In the genomic region with DNA sequence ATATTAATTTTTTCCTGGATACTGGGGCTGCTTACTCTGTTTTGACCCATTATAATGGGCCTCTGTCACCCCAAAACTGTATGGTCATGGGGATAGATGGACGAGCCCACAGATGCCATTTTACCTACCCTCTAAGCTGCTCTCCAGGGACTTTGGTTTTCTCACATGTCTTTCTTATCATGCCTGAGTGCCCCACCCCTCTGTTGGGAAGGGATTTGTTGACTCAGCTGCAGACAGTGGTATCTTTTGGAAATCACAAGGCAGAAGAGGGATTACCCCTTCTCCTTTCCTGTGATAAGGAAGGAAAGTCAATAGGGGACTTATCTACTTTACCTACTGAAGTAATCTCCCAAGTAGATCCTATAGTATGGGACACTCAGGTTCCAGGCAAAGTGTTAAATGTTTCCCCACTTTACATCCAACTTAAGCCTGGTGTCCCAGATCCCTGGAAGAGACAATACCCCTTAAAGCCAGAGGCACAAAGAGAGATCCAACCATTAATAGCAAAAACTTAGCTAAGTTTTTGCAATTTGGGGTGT, we compare ENCODE assay signal across 36 cellular contexts.
"Had no signal": no experiment of that assay in that cellular context is flagged by ENCODE, and none has a peak within 500 bp of the region (broad histone marks: within the 10 kb centered on the region; RNA-seq: fewer than 3 reads in every experiment).

No MANE protein-coding gene starts in this region.

- H3K4me1 ChIP-seq: adrenal gland, ascending aorta, lower lobe of right lung, pancreas, prostate gland, stomach, thyroid gland, upper lobe of right lung had no signal

- H3K27ac ChIP-seq: adrenal gland, ascending aorta, cardiac muscle cell, coronary artery, dorsolateral prefrontal cortex, lower lobe of right lung, pancreas, prostate gland, stomach, thyroid gland, upper lobe of right lung had no signal

- H3K27ac Mint-ChIP-seq: activated CD4-positive, alpha-beta memory T cell treated with anti-CD3 and anti-CD28 coated beads for 36 hours; activated CD4-positive, alpha-beta T cell treated with anti-CD3 and anti-CD28 coated beads, Interleukin-2, amount 10 ng/mL, durations not matched to agents 24 days and 14 days; activated naive CD4-positive, alpha-beta T cell treated with anti-CD3 and anti-CD28 coated beads for 36 hours; activated naive CD8-positive, alpha-beta T cell treated with anti-CD3 and anti-CD28 coated beads for 36 hours; activated T-helper 1 cell treated with anti-CD3 and anti-CD28 coated beads, Interleukin-12 subunit alpha, Interleukin-12 subunit beta, Interleukin-2, Interleukin-4 antibody, amounts not matched to agents 30 ng/mL and 10 ng/mL and 1 ng/mL, durations not matched to agents 14 hours and 24 hours and 36 hours; brain; effector memory CD8-positive, alpha-beta T cell; naive thymus-derived CD4-positive, alpha-beta T cell; stimulated activated naive B cell treated with anti-CD40 and anti-IgM and Interleukin-4, amounts not matched to agents 10 μg/mL and 1 μg/mL and 100 μg/mL, for 72 hours; T-helper 1 cell treated with Interleukin-12 subunit alpha and Interleukin-12 subunit beta and Interleukin-4 antibody, amounts not matched to agents 30 μg/mL and 1 μg/mL, for 36 hours had no signal

- H3K27me3 ChIP-seq: adrenal gland, ascending aorta, cardiac muscle cell, heart left ventricle, pancreas, stomach, thyroid gland, upper lobe of right lung had no signal

- DNase-seq: activated CD4-positive, alpha-beta memory T cell treated with anti-CD3 and anti-CD28 coated beads for 36 hours; activated CD4-positive, alpha-beta T cell treated with anti-CD3 and anti-CD28 coated beads, Interleukin-2, amount 10 ng/mL, durations not matched to agents 24 days and 14 days; activated CD4-positive, CD25-positive, alpha-beta regulatory T cell treated with anti-CD3 and anti-CD28 coated beads, Interleukin-2, amount 50 U/mL, for 72 hours; activated CD8-positive, alpha-beta memory T cell treated with anti-CD3 and anti-CD28 coated beads, Interleukin-2, amount 50 U/mL, for 4 hours; activated effector memory CD4-positive, alpha-beta T cell treated with anti-CD3 and anti-CD28 coated beads, Interleukin-2, amount 50 U/mL, for 16 hours; activated naive CD4-positive, alpha-beta T cell treated with anti-CD3 and anti-CD28 coated beads for 36 hours; activated naive CD8-positive, alpha-beta T cell treated with anti-CD3 and anti-CD28 coated beads for 36 hours; activated T-cell treated with anti-CD3 and anti-CD28 coated beads, Interleukin-2, amount 50 U/mL, for 1 hour; adrenal gland; cerebellar nuclear complex; dorsolateral prefrontal cortex; effector memory CD8-positive, alpha-beta T cell; heart left ventricle; lower lobe of right lung; mesenchymal stem cell; naive thymus-derived CD4-positive, alpha-beta T cell; nucleus accumbens; pancreas; retina; stimulated activated CD4-positive, alpha-beta T cell treated with anti-CD3 and anti-CD28 coated beads, Interleukin-2, amount 100 ng/mL, for 24 hours; stimulated activated naive B cell treated with anti-CD40 and anti-IgM and Interleukin-4, amounts not matched to agents 10 μg/mL and 1 μg/mL and 100 μg/mL, for 72 hours; stomach; T-helper 9 cell; thyroid gland; upper lobe of right lung had no signal

- H3K9me3 ChIP-seq: adrenal gland, lower lobe of right lung, pancreas, prostate gland, stomach, thyroid gland, upper lobe of right lung had no signal

- FAIRE-seq: endothelial cell of umbilical vein, pancreas had no signal

- H3K4me2 ChIP-seq: smooth muscle cell had no signal

- H3K27me3 Mint-ChIP-seq: brain had no signal

- H3K4me1 Mint-ChIP-seq: activated CD4-positive, alpha-beta T cell treated with anti-CD3 and anti-CD28 coated beads, Interleukin-2, amount 10 ng/mL, durations not matched to agents 24 days and 14 days; activated naive CD8-positive, alpha-beta T cell treated with anti-CD3 and anti-CD28 coated beads for 36 hours; naive thymus-derived CD4-positive, alpha-beta T cell; stimulated activated naive B cell treated with anti-CD40 and anti-IgM and Interleukin-4, amounts not matched to agents 10 μg/mL and 1 μg/mL and 100 μg/mL, for 72 hours had no signal

- H3K36me3 Mint-ChIP-seq: activated CD4-positive, alpha-beta memory T cell treated with anti-CD3 and anti-CD28 coated beads for 36 hours; activated naive CD8-positive, alpha-beta T cell treated with anti-CD3 and anti-CD28 coated beads for 36 hours; brain; naive thymus-derived CD4-positive, alpha-beta T cell; stimulated activated naive B cell treated with anti-CD40 and anti-IgM and Interleukin-4, amounts not matched to agents 10 μg/mL and 1 μg/mL and 100 μg/mL, for 72 hours had no signal

- H3K9me3 Mint-ChIP-seq: activated CD4-positive, alpha-beta memory T cell treated with anti-CD3 and anti-CD28 coated beads for 36 hours; activated CD4-positive, alpha-beta T cell treated with anti-CD3 and anti-CD28 coated beads, Interleukin-2, amount 10 ng/mL, durations not matched to agents 24 days and 14 days; activated naive CD4-positive, alpha-beta T cell treated with anti-CD3 and anti-CD28 coated beads for 36 hours; activated naive CD8-positive, alpha-beta T cell treated with anti-CD3 and anti-CD28 coated beads for 36 hours; effector memory CD8-positive, alpha-beta T cell; T-helper 1 cell treated with Interleukin-12 subunit alpha and Interleukin-12 subunit beta and Interleukin-4 antibody, amounts not matched to agents 30 μg/mL and 1 μg/mL, for 36 hours had no signal

- H3K36me3 ChIP-seq: adrenal gland, ascending aorta, cardiac muscle cell, heart left ventricle, lower lobe of right lung, pancreas, prostate gland, stomach, thyroid gland, upper lobe of right lung had no signal

- ATAC-seq: effector memory CD8-positive, alpha-beta T cell; heart left ventricle; left lobe of liver; lower lobe of right lung; naive thymus-derived CD4-positive, alpha-beta T cell; pancreas; sciatic nerve; stimulated activated naive B cell treated with anti-CD40 and anti-IgM and Interleukin-4, amounts not matched to agents 10 μg/mL and 1 μg/mL and 100 μg/mL, for 72 hours; upper lobe of right lung had no signal

- H3K4me3 ChIP-seq: adrenal gland, ascending aorta, cardiac muscle cell, coronary artery, dorsolateral prefrontal cortex, heart left ventricle, lower lobe of right lung, pancreas, prostate gland, smooth muscle cell, stomach, thyroid gland, upper lobe of right lung had no signal

- H3K4me3 Mint-ChIP-seq: activated CD4-positive, alpha-beta memory T cell treated with anti-CD3 and anti-CD28 coated beads for 36 hours; activated CD4-positive, alpha-beta T cell treated with anti-CD3 and anti-CD28 coated beads, Interleukin-2, amount 10 ng/mL, durations not matched to agents 24 days and 14 days; activated naive CD4-positive, alpha-beta T cell treated with anti-CD3 and anti-CD28 coated beads for 36 hours; activated naive CD8-positive, alpha-beta T cell treated with anti-CD3 and anti-CD28 coated beads for 36 hours; activated T-helper 1 cell treated with anti-CD3 and anti-CD28 coated beads, Interleukin-12 subunit alpha, Interleukin-12 subunit beta, Interleukin-2, Interleukin-4 antibody, amounts not matched to agents 30 ng/mL and 10 ng/mL and 1 ng/mL, durations not matched to agents 14 hours and 24 hours and 36 hours; brain; effector memory CD8-positive, alpha-beta T cell; naive thymus-derived CD4-positive, alpha-beta T cell; stimulated activated naive B cell treated with anti-CD40 and anti-IgM and Interleukin-4, amounts not matched to agents 10 μg/mL and 1 μg/mL and 100 μg/mL, for 72 hours; T-helper 1 cell treated with Interleukin-12 subunit alpha and Interleukin-12 subunit beta and Interleukin-4 antibody, amounts not matched to agents 30 μg/mL and 1 μg/mL, for 36 hours had no signal
